ENCODE assay signal across 8 cellular contexts in genomic region chr2:175181877-175182308, GRCh38. TPM values are rescaled to one million over a fixed set of nuclear protein-coding genes. Genes with fewer than 3 reads are reported as not detected.
A peak's percentile ranks its signal among the peaks of the same experiment; 100 is the strongest.
DNase-seq lines count a peak whose midpoint lies in the region; TF ChIP-seq lines count a peak whose summit lies in the region.

No MANE protein-coding gene starts in this region.

- peak overlapping the region; percentile 80 to 95 (median 93) for H3K4me3 Mint-ChIP-seq in CD4-positive, alpha-beta memory T cell
- H3K4me3 Mint-ChIP-seq in neural progenitor cell = peak overlapping the region; percentile 97

- no peak for DNase-seq in CD4-positive, alpha-beta memory T cell
- DNase-seq in Karpas-422 (no peak), dorsolateral prefrontal cortex (no peak), neural progenitor cell (ENCODE audit: low spot score) (no peak), dermis blood vessel endothelial cell (no peak), mucosa of gallbladder (ENCODE audit: low spot score) (no peak), UCSD-AML1 (lab: John Stamatoyannopoulos, UW; ENCODE audit: unreplicated experiment) (no peak)
- no peak for DNase-seq in activated CD4-positive, CD25-positive, alpha-beta regulatory T cell treated with anti-CD3 and anti-CD28 coated beads, Interleukin-2, amount 50 U/mL, for 72 hours

- H3K36me3 ChIP-seq in CD4-positive, alpha-beta memory T cell (ENCODE audit: insufficient read depth, low read length) = peaks cover 27% of the 10 kb centered on the region
- H3K36me3 ChIP-seq in Karpas-422 (ENCODE audit: insufficient read depth, low read length) (peaks cover 35% of the 10 kb centered on the region), neural progenitor cell (peaks cover 19% of the 10 kb centered on the region)

- H2AFZ ChIP-seq in Karpas-422 (ENCODE audit: low read length) (peak overlapping the region; percentile 92), neural progenitor cell (replicated peaks) (peak overlapping the region; percentile 98)

- H3K27me3 Mint-ChIP-seq in CD4-positive, alpha-beta memory T cell = peaks cover 0 to 2% of the 10 kb centered on the region in 2 donors
- peaks cover 3% of the 10 kb centered on the region for H3K27me3 Mint-ChIP-seq in neural progenitor cell (ENCODE audit: insufficient read depth, low read depth)

- H3K9me3 Mint-ChIP-seq in CD4-positive, alpha-beta memory T cell = peaks cover 0 to 6% (median 0%) of the 10 kb centered on the region in 8 donors
- H3K9me3 Mint-ChIP-seq in neural progenitor cell = peaks cover 4% of the 10 kb centered on the region

- H3K9me2 ChIP-seq in Karpas-422 (replicated peaks; ENCODE audit: insufficient read depth, low read length) = no peaks in the 10 kb centered on the region; the same call in 1 of the 2 replicates

- CTCF ChIA-PET in CD4-positive, alpha-beta memory T cell (lab: Charles Lee; ENCODE audit: partially characterized antibody) = interaction anchor here (1.0 to 2.7 kb wide), 2 partner anchors 11 to 14 kb away, joined by 3 to 11 read pairs; partner anchors contain the start of gene ATF2

- H3K4me1 ChIP-seq in CD4-positive, alpha-beta memory T cell (ENCODE audit: insufficient read depth, low read length) = peaks cover 25% of the 10 kb centered on the region
- H3K4me1 ChIP-seq in Karpas-422 (ENCODE audit: low read length) (peaks cover 27% of the 10 kb centered on the region), neural progenitor cell (peaks cover 7% of the 10 kb centered on the region)

- no peaks in the 10 kb centered on the region for H3K9me3 ChIP-seq in CD4-positive, alpha-beta memory T cell (ENCODE audit: control insufficient read depth in 1 of 2, low read length in 2 of 2)
- no peaks in the 10 kb centered on the region for H3K9me3 ChIP-seq in Karpas-422 (ENCODE audit: low read length)
- H3K9me3 ChIP-seq in neural progenitor cell (ENCODE audit: low read depth) = no peaks in the 10 kb centered on the region

- peak overlapping the region; percentile 59 to 84 for H3K4me3 ChIP-seq in CD4-positive, alpha-beta memory T cell (ENCODE audit: low read length in 2 of 2)
- H3K4me3 ChIP-seq in Karpas-422 (ENCODE audit: low read length) (peak overlapping the region; percentile 96), dorsolateral prefrontal cortex (peak overlapping the region; percentile 67 to 100 (median 94)), neural progenitor cell (peak overlapping the region; percentile 87)

- H3K79me2 ChIP-seq in Karpas-422 (ENCODE audit: low read length) (peaks cover 52% of the 10 kb centered on the region), neural progenitor cell (ENCODE audit: low read depth) (peaks cover 34% of the 10 kb centered on the region)

- H3K27ac Mint-ChIP-seq in CD4-positive, alpha-beta memory T cell = peak overlapping the region; percentile 79 to 95 (median 92)
- peak overlapping the region; percentile 81 for H3K27ac Mint-ChIP-seq in neural progenitor cell

- peak overlapping the region; percentile 88 for H3K4me2 ChIP-seq in Karpas-422 (ENCODE audit: low read depth, low read length, poor library complexity, severe bottlenecking)
- peak overlapping the region; percentile 94 for H3K4me2 ChIP-seq in neural progenitor cell

- TF ChIP-seq CTCF in dorsolateral prefrontal cortex (IDR thresholded peaks at IDR 0.05 in 54 of 56, conservative IDR thresholded peaks at IDR 0.05 in 2 of 56; ENCODE audit: low read depth in 1 of 56, partially characterized antibody in 56 of 56) (peak in 6 of 56 donors; percentile 1 to 18 (median 6)), neural progenitor cell (IDR thresholded peaks at IDR 0.05) (no peak)

- H4K20me1 ChIP-seq in Karpas-422 (ENCODE audit: insufficient read depth, low read depth, low read length) = peaks cover 26% of the 10 kb centered on the region
- peaks cover 27% of the 10 kb centered on the region for H4K20me1 ChIP-seq in neural progenitor cell (ENCODE audit: low read depth)

- H3F3A ChIP-seq in neural progenitor cell (ENCODE audit: low read depth) = peaks cover 12% of the 10 kb centered on the region

- intact Hi-C loops in CD4-positive, alpha-beta memory T cell (cut with micrococcal nuclease) = loop anchor here (1.0 to 10.0 kb wide), 3 partner anchors 14 to 147 kb away; partner anchors contain the start of gene ATF2
- intact Hi-C loops in dorsolateral prefrontal cortex (cut with DNase I) = loop anchor here (1.0 to 2.0 kb wide), 2 partner anchors 14 to 15 kb away; partner anchors contain the start of gene ATF2 (in 1 of the 2)

- POLR2A ChIA-PET in CD4-positive, alpha-beta memory T cell (lab: Charles Lee; ENCODE audit: partially characterized antibody) = interaction anchor here (6.2 kb wide), 1 partner anchor 13 kb away, joined by 48 read pairs; the partner anchor contains the start of gene ATF2

- H3K9ac ChIP-seq in Karpas-422 (ENCODE audit: low read length) = peak overlapping the region; percentile 86
- H3K9ac ChIP-seq in neural progenitor cell = no peak overlapping the region

- no peaks in the 10 kb centered on the region for H3K27me3 ChIP-seq in CD4-positive, alpha-beta memory T cell (ENCODE audit: insufficient read depth, low read length)
- H3K27me3 ChIP-seq in Karpas-422 (ENCODE audit: low read length) (no peaks in the 10 kb centered on the region), dorsolateral prefrontal cortex (no peaks in the 10 kb centered on the region), neural progenitor cell (no peaks in the 10 kb centered on the region)

- peaks cover 11 to 20% (median 17%) of the 10 kb centered on the region in 4 donors for H3K4me1 Mint-ChIP-seq in CD4-positive, alpha-beta memory T cell
- peaks cover 12% of the 10 kb centered on the region for H3K4me1 Mint-ChIP-seq in neural progenitor cell

- peaks cover 28 to 31% of the 10 kb centered on the region in 2 donors for H3K36me3 Mint-ChIP-seq in CD4-positive, alpha-beta memory T cell
- peaks cover 11% of the 10 kb centered on the region for H3K36me3 Mint-ChIP-seq in neural progenitor cell

- peak overlapping the region; percentile 83 for H3K27ac ChIP-seq in CD4-positive, alpha-beta memory T cell (ENCODE audit: low read depth, low read length)
- H3K27ac ChIP-seq in Karpas-422 (ENCODE audit: low read length) (peak overlapping the region; percentile 66), dorsolateral prefrontal cortex (peak overlapping the region in 56 of 59 donors; percentile 13 to 97 (median 90)), neural progenitor cell (no peak overlapping the region)

RNA-seq across cellular contexts. Expression of gene ATP5MC3, which starts 0.4 kb away (rescaled TPM):
- 10 to 100 TPM; 77.0 to 81.3 TPM for total RNA-seq in CD4-positive, alpha-beta memory T cell
- polyA plus RNA-seq in CD4-positive, alpha-beta memory T cell = 100 to 1,000 TPM; 315 to 401 TPM
- total RNA-seq in Karpas-422 (2014; rRNA removed; shearing (Covaris generic); ENCODE audit: low replicate concordance) = 211 and 403 TPM in 2 replicates
- total RNA-seq in dorsolateral prefrontal cortex (100 to 1,000 TPM in 118 of 120 experiments, 10 to 100 TPM in 2; 94.3 to 275 (median 200) TPM), neural progenitor cell (ENCODE audit: low replicate concordance) (184 and 213 TPM in 2 replicates), dermis blood vessel endothelial cell (84.7 and 98.7 TPM in 2 replicates), mucosa of gallbladder (189 TPM)

RNA-seq across cellular contexts. Expression of gene ATF2, which starts 13.9 kb away (rescaled TPM):
- total RNA-seq in CD4-positive, alpha-beta memory T cell = 10 to 100 TPM; 66.1 to 67.4 TPM
- polyA plus RNA-seq in CD4-positive, alpha-beta memory T cell = 10 to 100 TPM; 26.2 to 40.2 TPM
- total RNA-seq in Karpas-422 (2014; rRNA removed; shearing (Covaris generic); ENCODE audit: low replicate concordance) = 27.5 and 83.4 TPM in 2 replicates
- total RNA-seq in dorsolateral prefrontal cortex (100 to 1,000 TPM in 76 of 120 experiments, 10 to 100 TPM in 44; 70.3 to 129 (median 104) TPM), neural progenitor cell (ENCODE audit: low replicate concordance) (89.8 and 133 TPM in 2 replicates), dermis blood vessel endothelial cell (56.8 and 66.5 TPM in 2 replicates), mucosa of gallbladder (57.9 TPM)
